Comparison of ENCODE assay signal across 8 cellular contexts in the genomic region with DNA sequence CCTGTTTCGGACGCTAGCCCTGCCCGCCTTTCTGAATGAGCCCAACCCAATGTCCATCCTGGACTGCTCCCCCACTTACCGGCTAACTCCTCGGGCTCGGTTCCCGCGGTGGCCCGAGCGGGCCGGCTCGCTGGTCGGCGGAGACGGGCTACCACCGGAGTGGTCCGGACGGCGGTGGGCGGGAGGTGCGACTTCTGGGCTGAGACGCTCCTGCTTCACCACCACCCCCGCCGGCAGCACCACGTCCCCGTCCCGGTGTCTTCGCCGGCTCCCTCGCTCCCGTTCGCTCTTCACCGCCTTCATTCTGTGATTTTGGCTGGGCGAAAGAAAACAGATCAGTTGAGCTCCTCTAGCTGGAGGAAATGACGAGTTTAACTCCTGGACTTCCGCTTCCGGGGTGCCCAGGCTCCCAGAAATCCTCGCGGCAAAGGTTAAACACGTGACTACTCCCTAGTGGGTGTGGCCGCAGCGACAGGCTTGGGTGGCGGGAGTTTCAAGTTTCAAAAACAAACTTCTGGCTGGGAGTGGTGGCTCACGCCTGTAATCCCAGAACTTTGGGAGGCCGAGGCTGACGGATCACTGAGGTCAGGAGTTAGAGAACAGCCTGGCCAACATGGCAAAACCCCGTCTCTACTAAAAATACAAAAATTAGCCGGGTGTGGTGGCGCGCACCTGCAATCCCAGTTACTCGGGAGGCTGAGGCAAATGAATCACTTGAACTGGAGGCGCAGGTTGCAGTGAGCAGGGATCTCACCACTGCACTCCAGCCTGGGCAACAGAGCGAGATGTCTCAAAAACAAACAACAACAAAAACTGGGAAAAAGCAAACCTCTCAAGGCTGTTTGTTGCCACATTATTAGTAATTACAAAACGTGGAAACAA. TPM values are rescaled to one million over a fixed set of nuclear protein-coding genes. Genes with fewer than 3 reads are reported as not detected.
DNase-seq lines count a peak whose midpoint lies in the region; ATAC-seq lines count a peak whose summit lies in the region.

A gene with protein sequence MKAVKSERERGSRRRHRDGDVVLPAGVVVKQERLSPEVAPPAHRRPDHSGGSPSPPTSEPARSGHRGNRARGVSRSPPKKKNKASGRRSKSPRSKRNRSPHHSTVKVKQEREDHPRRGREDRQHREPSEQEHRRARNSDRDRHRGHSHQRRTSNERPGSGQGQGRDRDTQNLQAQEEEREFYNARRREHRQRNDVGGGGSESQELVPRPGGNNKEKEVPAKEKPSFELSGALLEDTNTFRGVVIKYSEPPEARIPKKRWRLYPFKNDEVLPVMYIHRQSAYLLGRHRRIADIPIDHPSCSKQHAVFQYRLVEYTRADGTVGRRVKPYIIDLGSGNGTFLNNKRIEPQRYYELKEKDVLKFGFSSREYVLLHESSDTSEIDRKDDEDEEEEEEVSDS (minus strand): TSS at position 367 of the 882 bp plus-strand sequence. CDS start 64 bp downstream, at position 303.

- H3K4me1 Mint-ChIP-seq in IgD-negative memory B cell = peaks cover 15 to 31% (median 18%) of the 10 kb centered on the region in 3 donors

- peaks cover 2% of the 10 kb centered on the region for H3K27me3 Mint-ChIP-seq in IgD-negative memory B cell

- DNase-seq in CMK (ENCODE audit: low read depth) (peak; percentile 70), OCI-M1 (lab: John Stamatoyannopoulos, UW) (peak; percentile 97), activated T-cell treated with anti-CD3 and anti-CD28 coated beads for 1 hour (ENCODE audit: low read depth) (peak; percentile 81), epidermal melanocyte (ENCODE audit: insufficient read length, low spot score) (peak; percentile 95), middle frontal gyrus (ENCODE audit: extremely low spot score, low spot score) (peak; percentile 92)
- peak; percentile 79 for DNase-seq in stimulated activated CD8-positive, alpha-beta memory T cell treated with anti-CD3 and anti-CD28 coated beads, Interleukin-2, amount 100 ng/mL, for 1 hour (ENCODE audit: low read depth in 2 of 2)

- H3K27ac Mint-ChIP-seq in IgD-negative memory B cell = peak within 1 kb of the TSS; percentile 58 to 95 (median 84)

- ATAC-seq in GM21423 (IDR thresholded peaks at IDR 0.05; ENCODE audit: unreplicated experiment) = peak; percentile 84

- no peaks in the 10 kb centered on the region for H3K9me3 Mint-ChIP-seq in IgD-negative memory B cell

- H3K4me3 Mint-ChIP-seq in IgD-negative memory B cell = peak within 1 kb of the TSS; percentile 92 to 100 (median 96)

- H3K36me3 Mint-ChIP-seq in IgD-negative memory B cell = peaks cover 3% of the 10 kb centered on the region

RNA-seq across cellular contexts. Expression of the gene that starts here (rescaled TPM):
- polyA plus RNA-seq in IgD-negative memory B cell = 7.3 TPM

Comparison
In these comparisons a context has a peak if more than half of its experiments do, and no peak if none do; other contexts are left out.
1. Peak in every context shown above with its lines: DNase-seq and ATAC-seq.